ENCODE assay signal across 8 cellular contexts in genomic region chr10:87868277-87868676, GRCh38. TPM values are rescaled to one million over a fixed set of nuclear protein-coding genes. Genes with fewer than 3 reads are reported as not detected.
DNase-seq lines count a peak whose midpoint lies in the region; ATAC-seq and TF ChIP-seq lines count a peak whose summit lies in the region.

No MANE protein-coding gene starts in this region.

- H3K14ac ChIP-seq in trophoblast cell (ENCODE audit: low read length) = no peak overlapping the region

- no peak overlapping the region for H4K12ac ChIP-seq in trophoblast cell (ENCODE audit: low read depth, low read length)

- no peak overlapping the region for H3K4ac ChIP-seq in trophoblast cell (ENCODE audit: low read depth, low read length)

- H3K9me3 ChIP-seq in thyroid gland (no peaks in the 10 kb centered on the region), trophoblast cell (ENCODE audit: insufficient read depth, low read depth, low read length) (no peaks in the 10 kb centered on the region)

- H3K4me1 ChIP-seq in thyroid gland (peaks cover 24 to 34% of the 10 kb centered on the region in 2 donors), trophoblast cell (ENCODE audit: control insufficient read depth in 1 of 2, insufficient read depth in 2 of 2, low read length in 2 of 2) (no peaks in the 10 kb centered on the region)

- H3K79me1 ChIP-seq in trophoblast cell (ENCODE audit: low read length) = peaks cover 8% of the 10 kb centered on the region

- peaks cover 38% of the 10 kb centered on the region for H3K4me1 Mint-ChIP-seq in activated CD8-positive, alpha-beta memory T cell treated with anti-CD3 and anti-CD28 coated beads, Interleukin-2, amount 10 ng/mL, durations not matched to agents 7 days and 5 days
- peaks cover 76% of the 10 kb centered on the region for H3K4me1 Mint-ChIP-seq in activated naive CD8-positive, alpha-beta T cell (ENCODE audit: low read depth)

- no peak overlapping the region for H2BK12ac ChIP-seq in trophoblast cell (ENCODE audit: low read length)

- no peak overlapping the region for H4K91ac ChIP-seq in trophoblast cell (ENCODE audit: low read depth, low read length)

- H2BK120ac ChIP-seq in trophoblast cell (ENCODE audit: insufficient read depth, low read length, poor library complexity) = no peak overlapping the region

- H3K4me3 ChIP-seq in thyroid gland (replicated peaks in 1 of 3) (peak overlapping the region in 2 of 3 donors; percentile 62 to 86), trophoblast cell (ENCODE audit: low read depth, low read length) (no peak overlapping the region)

- H3K27ac ChIP-seq in thyroid gland (peak overlapping the region; percentile 93 to 99 (median 99)), trophoblast cell (ENCODE audit: low read depth, low read length) (no peak overlapping the region)

- H3K79me2 ChIP-seq in trophoblast cell (ENCODE audit: control insufficient read depth, insufficient read depth, low read length, poor library complexity) = peaks cover 15% of the 10 kb centered on the region

- TF ChIP-seq POLR2A in thyroid gland (IDR thresholded peaks at IDR 0.05) = no peak

- intact Hi-C loops in thyroid gland (cut with DNase I) = loop anchor here (10.0 kb wide), 1 partner anchor 247 kb away; no protein-coding TSS in a partner anchor

- ATAC-seq in activated CD8-positive, alpha-beta memory T cell treated with anti-CD3 and anti-CD28 coated beads, Interleukin-2, amount 10 ng/mL, durations not matched to agents 7 days and 5 days = no peak

- H3K36me3 Mint-ChIP-seq in activated CD8-positive, alpha-beta memory T cell treated with anti-CD3 and anti-CD28 coated beads, Interleukin-2, amount 10 ng/mL, durations not matched to agents 7 days and 5 days = peaks cover 51% of the 10 kb centered on the region
- peaks cover 5% of the 10 kb centered on the region for H3K36me3 Mint-ChIP-seq in activated naive CD8-positive, alpha-beta T cell

- H3K27me3 ChIP-seq in thyroid gland (no peaks in the 10 kb centered on the region), trophoblast cell (ENCODE audit: insufficient read depth, low read length) (no peaks in the 10 kb centered on the region)

- no peaks in the 10 kb centered on the region for H3K9me3 Mint-ChIP-seq in activated CD8-positive, alpha-beta memory T cell treated with anti-CD3 and anti-CD28 coated beads, Interleukin-2, amount 10 ng/mL, durations not matched to agents 7 days and 5 days (ENCODE audit: low read depth)
- no peaks in the 10 kb centered on the region for H3K9me3 Mint-ChIP-seq in activated naive CD8-positive, alpha-beta T cell (ENCODE audit: low read depth)

- CTCF ChIA-PET in activated CD8-positive, alpha-beta memory T cell treated with anti-CD3 and anti-CD28 coated beads, Interleukin-2, amount 10 ng/mL, durations not matched to agents 7 days and 5 days (lab: Charles Lee) = no interaction called here

- TF ChIP-seq CTCF in thyroid gland (IDR thresholded peaks at IDR 0.05) = no peak

- H3K9ac ChIP-seq in trophoblast cell (ENCODE audit: low read length) = no peak overlapping the region

- 24 to 29% methylated on average over 1 of the region's 1 CpG for WGBS in thyroid gland, 2 donors
- WGBS in trophoblast cell (ENCODE audit: extremely low coverage, insufficient coverage, insufficient read length) = no CpG with 5 or more reads among the region's 1 CpG

- no peak overlapping the region for H3K27ac Mint-ChIP-seq in activated CD8-positive, alpha-beta memory T cell treated with anti-CD3 and anti-CD28 coated beads, Interleukin-2, amount 10 ng/mL, durations not matched to agents 7 days and 5 days
- H3K27ac Mint-ChIP-seq in activated naive CD8-positive, alpha-beta T cell = peak overlapping the region; percentile 34

- H3K27me3 Mint-ChIP-seq in activated CD8-positive, alpha-beta memory T cell treated with anti-CD3 and anti-CD28 coated beads, Interleukin-2, amount 10 ng/mL, durations not matched to agents 7 days and 5 days = no peaks in the 10 kb centered on the region
- no peaks in the 10 kb centered on the region for H3K27me3 Mint-ChIP-seq in activated naive CD8-positive, alpha-beta T cell

- H3K36me3 ChIP-seq in thyroid gland (peaks cover 0 to 2% of the 10 kb centered on the region in 2 donors), trophoblast cell (ENCODE audit: control insufficient read depth in 1 of 2, insufficient read depth in 2 of 2, low read length in 2 of 2) (no peaks in the 10 kb centered on the region)

- no peak overlapping the region for H3K18ac ChIP-seq in trophoblast cell (ENCODE audit: low read length)

- H4K8ac ChIP-seq in trophoblast cell (ENCODE audit: low read depth, low read length) = no peak overlapping the region

- H3K23ac ChIP-seq in trophoblast cell (ENCODE audit: low read length) = no peak overlapping the region

- H2AFZ ChIP-seq in trophoblast cell (ENCODE audit: insufficient read depth, low read length, poor library complexity) = no peak overlapping the region

- no peak for DNase-seq in activated CD8-positive, alpha-beta memory T cell treated with anti-CD3 and anti-CD28 coated beads, Interleukin-2, amount 10 ng/mL, durations not matched to agents 7 days and 5 days
- no peak for DNase-seq in activated CD8-positive, alpha-beta memory T cell treated with anti-CD3 and anti-CD28 coated beads, Interleukin-2, amount 50 U/mL, for 48 hours
- DNase-seq in kidney glomerular epithelial cell (lab: John Stamatoyannopoulos, UW) (peak; percentile 3), thyroid gland (no peak), KG1 (lab: John Stamatoyannopoulos, UW) (no peak), GM19238 (ENCODE audit: insufficient read length, low spot score) (no peak), trophoblast cell (no peak)

- H2BK5ac ChIP-seq in trophoblast cell (ENCODE audit: low read depth, low read length, poor library complexity) = no peak overlapping the region

- no peak overlapping the region for H2AK5ac ChIP-seq in trophoblast cell (ENCODE audit: low read length)

- H3K4me3 Mint-ChIP-seq in activated CD8-positive, alpha-beta memory T cell treated with anti-CD3 and anti-CD28 coated beads, Interleukin-2, amount 10 ng/mL, durations not matched to agents 7 days and 5 days = peak overlapping the region; percentile 53
- H3K4me3 Mint-ChIP-seq in activated naive CD8-positive, alpha-beta T cell = peak overlapping the region; percentile 83

- no peak overlapping the region for H3K4me2 ChIP-seq in trophoblast cell (ENCODE audit: low read length)

RNA-seq across cellular contexts. Expression of gene PTEN, which starts 4.9 kb away (rescaled TPM):
- 10 to 100 TPM; 73.7 to 90.4 TPM for total RNA-seq in activated CD8-positive, alpha-beta memory T cell treated with anti-CD3 and anti-CD28 coated beads, Interleukin-2, amount 10 ng/mL, durations not matched to agents 7 days and 5 days
- 100 to 1,000 TPM; 112 to 183 (median 150) TPM for total RNA-seq in thyroid gland
- 52.1 and 54.8 TPM in 2 replicates for polyA plus RNA-seq in trophoblast cell (2013)

RNA-seq across cellular contexts. Expression of gene KLLN, which starts 4.9 kb away (rescaled TPM):
- under 1 TPM; 0.67 to 0.84 TPM for total RNA-seq in activated CD8-positive, alpha-beta memory T cell treated with anti-CD3 and anti-CD28 coated beads, Interleukin-2, amount 10 ng/mL, durations not matched to agents 7 days and 5 days
- 1 to 10 TPM in 1 of 4 donors, under 1 TPM in 3; 0.27 to 1.2 (median 0.54) TPM for total RNA-seq in thyroid gland
- 0.42 and 0.49 TPM in 2 replicates for polyA plus RNA-seq in trophoblast cell (2013)

RNA-seq across cellular contexts. Expression of gene ATAD1, which starts 50.3 kb away (rescaled TPM):
- total RNA-seq in activated CD8-positive, alpha-beta memory T cell treated with anti-CD3 and anti-CD28 coated beads, Interleukin-2, amount 10 ng/mL, durations not matched to agents 7 days and 5 days = 10 to 100 TPM; 44.4 to 50.4 TPM
- 10 to 100 TPM; 40.3 to 72.1 (median 53.7) TPM for total RNA-seq in thyroid gland
- polyA plus RNA-seq in trophoblast cell (2013) = 36.3 and 39.0 TPM in 2 replicates
